8 cellular contexts compared by ENCODE assay signal in genomic region chr19:10104665-10105221, GRCh38. TPM values are rescaled to one million over a fixed set of nuclear protein-coding genes. Genes with fewer than 3 reads are reported as not detected.
DNase-seq lines count a peak whose midpoint lies in the region; ATAC-seq and TF ChIP-seq lines count a peak whose summit lies in the region.

No MANE protein-coding gene starts in this region.

- peak in 2 of 3 donors; percentile 41 to 56 for DNase-seq in right cardiac atrium
- no peak for DNase-seq in heart right ventricle
- peak; percentile 59 to 61 for DNase-seq in Kasumi-1 (lab: John Stamatoyannopoulos, UW)
- DNase-seq in activated T-helper 9 cell treated with anti-CD3 and anti-CD28 coated beads, Interleukin-2, amount 50 U/mL, for 16 hours (ENCODE audit: low read depth) = peak; percentile 68
- DNase-seq in GM19240 (ENCODE audit: insufficient read length, low spot score) = no peak
- no peak for DNase-seq in brain microvascular endothelial cell
- no peak for DNase-seq in HT-29 (ENCODE audit: low spot score)

- 35% methylated on average over 13 of the region's 13 CpGs for WGBS in right cardiac atrium
- 47 to 58% methylated on average over 13 of the region's 13 CpGs for WGBS in heart right ventricle, 2 donors

- no peaks in the 10 kb centered on the region for H3K4me1 ChIP-seq in right cardiac atrium (ENCODE audit: control insufficient read depth, insufficient read depth, low read length)
- peaks cover 5 to 51% (median 15%) of the 10 kb centered on the region in 9 donors for H3K4me1 ChIP-seq in heart right ventricle

- intact Hi-C loops in right cardiac atrium (cut with DNase I) = loop anchor here in 1 of 4 donors (10.0 kb wide), 1 partner anchor 130 kb away; the partner anchor contains the start of gene S1PR2
- intact Hi-C loops in heart right ventricle (cut with DNase I) = loop anchor here in 2 of 10 donors (5.0 kb wide), 1 partner anchor 148 kb away; the partner anchor contains the start of gene MRPL4 (in 2 of the 2)

- no peak overlapping the region for H3K4me3 ChIP-seq in right cardiac atrium (ENCODE audit: low read length)
- H3K4me3 ChIP-seq in heart right ventricle = no peak overlapping the region
- no peak overlapping the region for H3K4me3 ChIP-seq in skin epidermis
- no peak overlapping the region for H3K4me3 ChIP-seq in brain microvascular endothelial cell (ENCODE audit: low read depth, low read length)

- in situ Hi-C loops in brain microvascular endothelial cell (cut with HindIII; ENCODE audit: low pct_ligation_motif_present, low sequenced_read_pairs) = no loop called here

- H3K27ac ChIP-seq in right cardiac atrium (ENCODE audit: low read length) (no peak overlapping the region), heart right ventricle (peak overlapping the region in 1 of 10 donors; percentile 85), skin epidermis (peak overlapping the region in 16 of 21 experiments; percentile 12 to 94 (median 79)), brain microvascular endothelial cell (no peak overlapping the region)

- no peak for TF ChIP-seq CTCF in heart right ventricle (IDR thresholded peaks at IDR 0.05)
- TF ChIP-seq CTCF in brain microvascular endothelial cell (IDR thresholded peaks at IDR 0.05; ENCODE audit: low read depth, low read length, missing control alignments) = no peak

- no peaks in the 10 kb centered on the region for H3K27me3 ChIP-seq in right cardiac atrium (ENCODE audit: control insufficient read depth, insufficient read depth)
- no peaks in the 10 kb centered on the region for H3K27me3 ChIP-seq in heart right ventricle
- no peaks in the 10 kb centered on the region for H3K27me3 ChIP-seq in brain microvascular endothelial cell (replicated peaks)

- H3K36me3 ChIP-seq in heart right ventricle = peaks cover 4 to 26% (median 16%) of the 10 kb centered on the region in 9 donors
- H3K36me3 ChIP-seq in brain microvascular endothelial cell (replicated peaks) = peaks cover 21% of the 10 kb centered on the region

- H3K9me3 ChIP-seq in right cardiac atrium (ENCODE audit: control insufficient read depth, low read length) = no peaks in the 10 kb centered on the region
- no peaks in the 10 kb centered on the region for H3K9me3 ChIP-seq in heart right ventricle

- ATAC-seq in right cardiac atrium = peak in 1 of 2 donors; percentile 2
- no peak for ATAC-seq in heart right ventricle

RNA-seq across cellular contexts. Expression of gene PPAN, which starts 1.4 kb away (rescaled TPM):
- total RNA-seq in right cardiac atrium = 10 to 100 TPM; 16.5 to 29.4 (median 25.7) TPM
- polyA plus RNA-seq in right cardiac atrium = 25.2 TPM
- 10 to 100 TPM; 17.6 to 43.3 (median 20.7) TPM for total RNA-seq in heart right ventricle
- 10 to 100 TPM; 34.3 to 47.7 TPM for polyA plus RNA-seq in heart right ventricle
- total RNA-seq in HT-29 (2014; rRNA removed; shearing (Covaris generic)) = 90.3 and 97.0 TPM in 2 replicates

RNA-seq across cellular contexts. Expression of gene ANGPTL6, which starts 2.3 kb away (rescaled TPM):
- total RNA-seq in right cardiac atrium (not detected), heart right ventricle (under 1 TPM in 1 of 10 donors, not detected in 9; 0.14 TPM)
- polyA plus RNA-seq in right cardiac atrium (0.25 TPM), heart right ventricle (under 1 TPM; 0.09 to 0.37 TPM)
- 0.34 and 1.6 TPM in 2 replicates for total RNA-seq in HT-29 (2014; rRNA removed; shearing (Covaris generic))

RNA-seq across cellular contexts. Expression of gene P2RY11, which starts 6.8 kb away (rescaled TPM):
- total RNA-seq in right cardiac atrium (1 to 10 TPM; 4.4 to 6.6 (median 4.9) TPM), heart right ventricle (10 to 100 TPM in 1 of 10 donors, 1 to 10 TPM in 9; 4.9 to 13.8 (median 6.8) TPM)
- polyA plus RNA-seq in right cardiac atrium (2.9 TPM), heart right ventricle (1 to 10 TPM; 4.2 to 4.7 TPM)
- 5.5 and 11.1 TPM in 2 replicates for total RNA-seq in HT-29 (2014; rRNA removed; shearing (Covaris generic))

RNA-seq across cellular contexts. Expression of gene EIF3G, which starts 15.0 kb away (rescaled TPM):
- total RNA-seq in right cardiac atrium (100 to 1,000 TPM; 144 to 183 (median 158) TPM), heart right ventricle (100 to 1,000 TPM; 146 to 193 (median 180) TPM)
- polyA plus RNA-seq in right cardiac atrium (127 TPM), heart right ventricle (100 to 1,000 TPM; 113 to 241 TPM)
- total RNA-seq in HT-29 (2014; rRNA removed; shearing (Covaris generic)) = 288 and 299 TPM in 2 replicates

RNA-seq across cellular contexts. Expression of gene SHFL, which starts 18.6 kb away (rescaled TPM):
- total RNA-seq in right cardiac atrium = 10 to 100 TPM; 14.5 to 16.0 (median 15.2) TPM
- 16.0 TPM for polyA plus RNA-seq in right cardiac atrium
- total RNA-seq in heart right ventricle = 10 to 100 TPM in 4 of 10 donors, 1 to 10 TPM in 6; 4.0 to 18.9 (median 9.6) TPM
- 10 to 100 TPM; 11.1 to 30.2 TPM for polyA plus RNA-seq in heart right ventricle
- total RNA-seq in HT-29 (2014; rRNA removed; shearing (Covaris generic)) = 12.9 and 16.9 TPM in 2 replicates

Comparison
In these comparisons a context has a peak if more than half of its experiments do, and no peak if none do; other contexts are left out.
1. DNase-seq: peak in right cardiac atrium (2 of 3), Kasumi-1 (2 of 2) and activated T-helper 9 cell treated with anti-CD3 and anti-CD28 coated beads, Interleukin-2, amount 50 U/mL, for 16 hours (single experiment); none in heart right ventricle (0 of 2), GM19240 (single experiment), brain microvascular endothelial cell (single experiment) and HT-29 (single experiment).
2. H3K27ac ChIP-seq: peak in skin epidermis (16 of 21); none in right cardiac atrium (single experiment) and brain microvascular endothelial cell (single experiment).